ENCODE assay signal across 8 cellular contexts in genomic region chr1:185044981-185045792, GRCh38. TPM values are rescaled to one million over a fixed set of nuclear protein-coding genes. Genes with fewer than 3 reads are reported as not detected.
DNase-seq lines count a peak whose midpoint lies in the region; ATAC-seq and TF ChIP-seq lines count a peak whose summit lies in the region.

Gene RNF2, plus strand, starts transcription at chr1:185045558. Its CDS starts 41,996 bp downstream, at chr1:185087554.

- H3K27me3 ChIP-seq in KMS-11 (ENCODE audit: insufficient read depth, low read depth): no peaks in the 10 kb centered on the region
- H3K27me3 ChIP-seq in foreskin keratinocyte: no peaks in the 10 kb centered on the region
- H3K27me3 ChIP-seq in neural progenitor cell: peaks cover 13% of the 10 kb centered on the region

- H3K4me3 ChIP-seq in KMS-11 (IDR thresholded peaks at IDR 0.05; ENCODE audit: insufficient read depth, low read depth, low read length) (peak within 1 kb of the TSS; percentile 91), neural progenitor cell (peak within 1 kb of the TSS; percentile 76)

- H3K4me3 Mint-ChIP-seq in neural progenitor cell: peak within 1 kb of the TSS; percentile 98

- H3K27ac ChIP-seq in KMS-11 (peak within 1 kb of the TSS; percentile 31), foreskin keratinocyte (peak within 1 kb of the TSS; percentile 76), neural progenitor cell (peak within 1 kb of the TSS; percentile 47)

- peaks cover 8% of the 10 kb centered on the region for H3K27me3 Mint-ChIP-seq in neural progenitor cell (ENCODE audit: insufficient read depth, low read depth)

- H2AFZ ChIP-seq in KMS-11 (ENCODE audit: low read depth) (peak within 1 kb of the TSS; percentile 88), neural progenitor cell (replicated peaks) (peak within 1 kb of the TSS; percentile 93)

- peaks cover 20% of the 10 kb centered on the region for H3K4me1 Mint-ChIP-seq in neural progenitor cell

- H3K9ac ChIP-seq in KMS-11: peak within 1 kb of the TSS; percentile 76
- peak within 1 kb of the TSS; percentile 51 for H3K9ac ChIP-seq in neural progenitor cell

- H3K9me3 ChIP-seq in neural progenitor cell (ENCODE audit: low read depth): no peaks in the 10 kb centered on the region

- no peak for TF ChIP-seq CTCF in KMS-11 (conservative IDR thresholded peaks at IDR 0.05; ENCODE audit: low read depth, low read length)
- peak; percentile 37 for TF ChIP-seq CTCF in foreskin keratinocyte (conservative IDR thresholded peaks at IDR 0.05)
- no peak for TF ChIP-seq CTCF in neural progenitor cell (IDR thresholded peaks at IDR 0.05)

- H3K27ac Mint-ChIP-seq in neural progenitor cell: peak within 1 kb of the TSS; percentile 92

- H3K36me3 ChIP-seq in KMS-11 (ENCODE audit: insufficient read depth): no peaks in the 10 kb centered on the region
- no peaks in the 10 kb centered on the region for H3K36me3 ChIP-seq in neural progenitor cell

- H3K4me1 ChIP-seq in KMS-11 (ENCODE audit: low read depth, poor library complexity, severe bottlenecking) (peaks cover 20% of the 10 kb centered on the region), foreskin keratinocyte (peaks cover 10% of the 10 kb centered on the region), neural progenitor cell (peaks cover 13% of the 10 kb centered on the region)

- peaks cover 35% of the 10 kb centered on the region for H3F3A ChIP-seq in neural progenitor cell (ENCODE audit: low read depth)

- peaks cover 9% of the 10 kb centered on the region; the same call in 1 of the 2 replicates for H4K20me1 ChIP-seq in KMS-11 (ENCODE audit: insufficient read depth)
- peaks cover 39% of the 10 kb centered on the region for H4K20me1 ChIP-seq in neural progenitor cell (ENCODE audit: low read depth)

- ATAC-seq in GM21737 (IDR thresholded peaks at IDR 0.05; ENCODE audit: unreplicated experiment): peak; percentile 95
- peak; percentile 85 for ATAC-seq in foreskin keratinocyte

- H3K36me3 Mint-ChIP-seq in neural progenitor cell: peaks cover 12% of the 10 kb centered on the region

- peaks cover 13% of the 10 kb centered on the region for H3K9me3 Mint-ChIP-seq in neural progenitor cell

- H3K4me2 ChIP-seq in KMS-11 (peak within 1 kb of the TSS; percentile 96), neural progenitor cell (peak within 1 kb of the TSS; percentile 86)

- H3K79me2 ChIP-seq in KMS-11 (ENCODE audit: insufficient read depth, low read depth) (peaks cover 38% of the 10 kb centered on the region), neural progenitor cell (ENCODE audit: low read depth) (peaks cover 41% of the 10 kb centered on the region)

- DNase-seq in DMS79 treated with DMSO at 0.1 percent for 48 hours (lab: John Stamatoyannopoulos, UW): peak; percentile 82
- peak; percentile 38 to 77 for DNase-seq in SHP77 (lab: John Stamatoyannopoulos, UW)
- peak; percentile 78 for DNase-seq in activated gamma-delta T cell treated with Interleukin-2 at 50 U/mL for 16 hours
- peak; percentile 24 to 44 for DNase-seq in foreskin keratinocyte
- DNase-seq in neural progenitor cell (ENCODE audit: low spot score): peak; percentile 93
- DNase-seq in stromal cell of bone marrow (ENCODE audit: low read depth): peak; percentile 50

RNA-seq across cellular contexts. Expression of gene RNF2, which starts in this region (rescaled TPM):
- total RNA-seq in foreskin keratinocyte (17.8 and 19.2 TPM in 2 replicates), neural progenitor cell (ENCODE audit: low replicate concordance) (54.5 and 81.2 TPM in 2 replicates)
- 8.3 and 10.7 TPM in 2 replicates for polyA plus RNA-seq in foreskin keratinocyte

Comparison
In these comparisons a context has a peak if more than half of its experiments do, and no peak if none do; other contexts are left out.
1. Peak in every context shown above with its lines: DNase-seq, ATAC-seq, H3K4me3 ChIP-seq and H3K27ac ChIP-seq.
2. DNase-seq: peak in every context shown above with its lines; median percentile 93 in neural progenitor cell; 82 in DMS79 treated with DMSO at 0.1 percent for 48 hours; 78 in activated gamma-delta T cell treated with Interleukin-2 at 50 U/mL for 16 hours; 58 in SHP77; 50 in stromal cell of bone marrow; 34 in foreskin keratinocyte.